In genomic region chr14:104882325-104882973, GRCh38 we compare ENCODE assay signal across 10 cellular contexts. TPM values are rescaled to one million over a fixed set of nuclear protein-coding genes. Genes with fewer than 3 reads are reported as not detected.
DNase-seq lines count a peak whose midpoint lies in the region; ATAC-seq lines count a peak whose summit lies in the region.
"Had no signal": no experiment of that assay in that cellular context is flagged by ENCODE, and none has a peak within 500 bp of the region (broad histone marks: within the 10 kb centered on the region; RNA-seq: fewer than 3 reads in every experiment).

No MANE protein-coding gene starts in this region.

- H3K9me3 ChIP-seq in esophagus (ENCODE audit: control insufficient read depth in 2 of 2, insufficient read depth in 1 of 2, low read depth in 1 of 2, low read length in 1 of 2), result no peaks in the 10 kb centered on the region

- WGBS in esophagus, 2 donors, result 58 to 65% methylated on average over 13 of the region's 13 CpGs

- H3K27ac ChIP-seq in esophagus (ENCODE audit: low read depth in 2 of 2, low read length in 1 of 2), result peak overlapping the region; percentile 43 to 63

- H3K27me3 ChIP-seq in esophagus (ENCODE audit: control insufficient read depth in 1 of 2, insufficient read depth in 2 of 2, low read length in 2 of 2), result no peaks in the 10 kb centered on the region

- H3K27me3 Mint-ChIP-seq in stimulated activated memory B cell treated with anti-CD40 and anti-IgM and Interleukin-4, amounts not matched to agents 10 μg/mL and 1 μg/mL and 100 μg/mL, for 72 hours, result peaks cover 59% of the 10 kb centered on the region
- H3K27me3 Mint-ChIP-seq: CD4-positive, alpha-beta T cell had no signal

- no peak overlapping the region for H3K27ac Mint-ChIP-seq in stimulated activated memory B cell treated with anti-CD40 and anti-IgM and Interleukin-4, amounts not matched to agents 10 μg/mL and 1 μg/mL and 100 μg/mL, for 72 hours
- H3K27ac Mint-ChIP-seq: CD4-positive, alpha-beta T cell had no signal

- DNase-seq in SIG-M5 treated with dmso at 0.1 percent for 504 hours (lab: John Stamatoyannopoulos, UW; ENCODE audit: unreplicated experiment) (peak; percentile 46), SIG-M5 (lab: John Stamatoyannopoulos, UW) (no peak), NCI-H510A (lab: John Stamatoyannopoulos, UW) (peak; percentile 78), DMS153 treated with DMSO at 0.1 percent for 48 hours (lab: John Stamatoyannopoulos, UW; ENCODE audit: unreplicated experiment) (no peak)
- DNase-seq: HCEC 1CT had no signal

- H3K4me3 Mint-ChIP-seq in stimulated activated memory B cell treated with anti-CD40 and anti-IgM and Interleukin-4, amounts not matched to agents 10 μg/mL and 1 μg/mL and 100 μg/mL, for 72 hours, result no peak overlapping the region
- H3K4me3 Mint-ChIP-seq: CD4-positive, alpha-beta T cell had no signal

- peaks cover 3 to 61% of the 10 kb centered on the region in 2 donors for H3K36me3 ChIP-seq in esophagus (ENCODE audit: control insufficient read depth in 2 of 2, insufficient read depth in 2 of 2, low read length in 1 of 2)

- H3K4me1 ChIP-seq in esophagus (ENCODE audit: control insufficient read depth in 2 of 2, insufficient read depth in 2 of 2, low read length in 1 of 2), result peaks cover 0 to 20% of the 10 kb centered on the region in 2 donors

- peaks cover 6% of the 10 kb centered on the region for H3K4me1 Mint-ChIP-seq in stimulated activated memory B cell treated with anti-CD40 and anti-IgM and Interleukin-4, amounts not matched to agents 10 μg/mL and 1 μg/mL and 100 μg/mL, for 72 hours

- H3K36me3 Mint-ChIP-seq in stimulated activated memory B cell treated with anti-CD40 and anti-IgM and Interleukin-4, amounts not matched to agents 10 μg/mL and 1 μg/mL and 100 μg/mL, for 72 hours, result no peaks in the 10 kb centered on the region

- peak; percentile 44 for ATAC-seq in stimulated activated memory B cell treated with anti-CD40 and anti-IgM and Interleukin-4, amounts not matched to agents 10 μg/mL and 1 μg/mL and 100 μg/mL, for 72 hours
- no peak for ATAC-seq in HG02610 (IDR thresholded peaks at IDR 0.05; ENCODE audit: unreplicated experiment)
- ATAC-seq in GM19452 (IDR thresholded peaks at IDR 0.05; ENCODE audit: unreplicated experiment), result no peak

- H3K4me3 ChIP-seq in esophagus (ENCODE audit: low read depth in 1 of 2, low read length in 2 of 2), result no peak overlapping the region

- H3K9me3 Mint-ChIP-seq in stimulated activated memory B cell treated with anti-CD40 and anti-IgM and Interleukin-4, amounts not matched to agents 10 μg/mL and 1 μg/mL and 100 μg/mL, for 72 hours, result no peaks in the 10 kb centered on the region
- H3K9me3 Mint-ChIP-seq: CD4-positive, alpha-beta T cell had no signal

RNA-seq across cellular contexts. Expression of gene CEP170B, which starts 17.4 kb away (rescaled TPM):
- polyA plus RNA-seq in esophagus, result 10 to 100 TPM; 19.8 to 37.5 TPM

RNA-seq across cellular contexts. Expression of gene PLD4, which starts 42.2 kb away (rescaled TPM):
- under 1 TPM; 0.53 to 0.65 TPM for polyA plus RNA-seq in esophagus

Comparison
In these comparisons a context has a peak if more than half of its experiments do, and no peak if none do; other contexts are left out.
1. DNase-seq: peak in SIG-M5 treated with dmso at 0.1 percent for 504 hours (single experiment) and NCI-H510A (single experiment); none in SIG-M5 (single experiment) and DMS153 treated with DMSO at 0.1 percent for 48 hours (single experiment).